2 cellular contexts compared by ENCODE assay signal in genomic region chr6:4464638-4465037, GRCh38.
A peak's percentile ranks its signal among the peaks of the same experiment; 100 is the strongest.
TF ChIP-seq lines count a peak whose summit lies in the region.

No MANE protein-coding gene starts in this region.

TF ChIP-seq in HEK293, 187 proteins besides CTCF, POLR2A, EP300 and RAD21:
- no peak for TF ChIP-seq INSM2 (tag by site-specific recombination; IDR thresholded peaks at IDR 0.05)
- TF ChIP-seq SCRT2 (tag by site-specific recombination; IDR thresholded peaks at IDR 0.05), result peak; percentile 65; the same call in 1 of the 2 replicates

TF ChIP-seq in H1, 55 proteins besides CTCF, POLR2A, EP300 and RAD21:
- 0 out of 2 replicates have a peak, but pooled peaks have one; percentile 41 for TF ChIP-seq MAX (IDR thresholded peaks at IDR 0.05)
- no peak for TF ChIP-seq RBBP5 (IDR thresholded peaks at IDR 0.05; ENCODE audit: borderline replicate concordance, low read depth, low read length)
- TF ChIP-seq E2F6 (IDR thresholded peaks at IDR 0.05), result peak; percentile 40; the same call in 1 of the 2 replicates
